In genomic region chr2:200382883-200383282, GRCh38 we compare ENCODE assay signal across 16 cellular contexts.
DNase-seq lines count a peak whose midpoint lies in the region; ATAC-seq and TF ChIP-seq lines count a peak whose summit lies in the region.
"Had no signal": no experiment of that assay in that cellular context is flagged by ENCODE, and none has a peak within 500 bp of the region (broad histone marks: within the 10 kb centered on the region; RNA-seq: fewer than 3 reads in every experiment).

No MANE protein-coding gene starts in this region.

- H3K9me3 ChIP-seq in SJSA1 (replicated peaks), result no peaks in the 10 kb centered on the region
- no peaks in the 10 kb centered on the region for H3K9me3 ChIP-seq in vagina
- H3K9me3 ChIP-seq: pancreas, thoracic aorta had no signal

- H3K27me3 ChIP-seq in SJSA1 (replicated peaks) (no peaks in the 10 kb centered on the region), vagina (no peaks in the 10 kb centered on the region)
- H3K27me3 ChIP-seq: pancreas had no signal

- DNase-seq in natural killer cell treated with Interleukin-12 subunit alpha and Interleukin-12 subunit beta and Interleukin-15 and Interleukin-18, amount 100 ng/mL, for 72 hours (ENCODE audit: low spot score), result no peak
- DNase-seq in natural killer cell, result no peak
- no peak for DNase-seq in SJSA1 (ENCODE audit: low read depth in 1 of 2, low spot score in 2 of 2)
- DNase-seq in iPS-NIHi7 (ENCODE audit: extremely low spot score), result peak; percentile 28
- no peak for DNase-seq in vagina (ENCODE audit: extremely low spot score in 2 of 2)
- DNase-seq in stimulated activated CD4-positive, alpha-beta T cell treated with anti-CD3 and anti-CD28 coated beads, Interleukin-4, amount 100 ng/mL, for 1 hour, result no peak
- DNase-seq in GM03348 (ENCODE audit: low spot score), result no peak
- no peak for DNase-seq in endothelial cell (ENCODE audit: low spot score)
- DNase-seq: activated CD4-positive, alpha-beta T cell treated with anti-CD3 and anti-CD28 coated beads for 48 hours; immature natural killer cell; Karpas-422; NCI-H1930; NCI-H524 treated with DMSO at 0.1 percent for 48 hours; pancreas had no signal

- peaks cover 15 to 17% of the 10 kb centered on the region in 2 donors for H3K4me1 Mint-ChIP-seq in natural killer cell treated with Interleukin-12 subunit alpha and Interleukin-12 subunit beta and Interleukin-15 and Interleukin-18, amount 100 ng/mL, for 72 hours (ENCODE audit: low read depth in 2 of 2)
- H3K4me1 Mint-ChIP-seq in natural killer cell (peaks cover 6 to 8% of the 10 kb centered on the region in 2 donors), endothelial cell (ENCODE audit: unreplicated experiment) (peaks cover 35% of the 10 kb centered on the region)

- intact Hi-C loops in natural killer cell (cut with micrococcal nuclease), result no loop called here
- intact Hi-C loops in vagina (cut with DNase I), result no loop called here

- H3K36me3 Mint-ChIP-seq in natural killer cell treated with Interleukin-12 subunit alpha and Interleukin-12 subunit beta and Interleukin-15 and Interleukin-18, amount 100 ng/mL, for 72 hours, result no peaks in the 10 kb centered on the region
- H3K36me3 Mint-ChIP-seq in natural killer cell (no peaks in the 10 kb centered on the region), endothelial cell (ENCODE audit: low read depth, unreplicated experiment) (no peaks in the 10 kb centered on the region)

- no peaks in the 10 kb centered on the region for H3K27me3 Mint-ChIP-seq in natural killer cell treated with Interleukin-12 subunit alpha and Interleukin-12 subunit beta and Interleukin-15 and Interleukin-18, amount 100 ng/mL, for 72 hours
- H3K27me3 Mint-ChIP-seq in natural killer cell (ENCODE audit: low read depth in 2 of 2) (no peaks in the 10 kb centered on the region), endothelial cell (ENCODE audit: unreplicated experiment) (peaks cover 3% of the 10 kb centered on the region)
- H3K27me3 Mint-ChIP-seq: activated T-helper 17 cell treated with anti-CD3 and anti-CD28 coated beads, Interleukin-2, amount 50 U/mL, for 72 hours had no signal

- TF ChIP-seq CTCF in natural killer cell (IDR thresholded peaks at IDR 0.05) (no peak), vagina (IDR thresholded peaks at IDR 0.05) (no peak), endothelial cell (IDR thresholded peaks at IDR 0.05; ENCODE audit: unreplicated experiment) (no peak)

- peak overlapping the region; percentile 76 to 84 for H3K27ac Mint-ChIP-seq in natural killer cell treated with Interleukin-12 subunit alpha and Interleukin-12 subunit beta and Interleukin-15 and Interleukin-18, amount 100 ng/mL, for 72 hours
- no peak overlapping the region for H3K27ac Mint-ChIP-seq in natural killer cell
- H3K27ac Mint-ChIP-seq in endothelial cell (ENCODE audit: unreplicated experiment), result no peak overlapping the region
- H3K27ac Mint-ChIP-seq: activated T-helper 17 cell treated with anti-CD3 and anti-CD28 coated beads, Interleukin-2, amount 50 U/mL, for 72 hours had no signal

- peak overlapping the region; percentile 37; the same call in 1 of the 2 replicates for H3K27ac ChIP-seq in SJSA1
- H3K27ac ChIP-seq in vagina, result peak overlapping the region; percentile 40

- H3K9me3 Mint-ChIP-seq in natural killer cell treated with Interleukin-12 subunit alpha and Interleukin-12 subunit beta and Interleukin-15 and Interleukin-18, amount 100 ng/mL, for 72 hours, result no peaks in the 10 kb centered on the region
- H3K9me3 Mint-ChIP-seq in natural killer cell, result no peaks in the 10 kb centered on the region
- no peaks in the 10 kb centered on the region for H3K9me3 Mint-ChIP-seq in endothelial cell (ENCODE audit: unreplicated experiment)
- H3K9me3 Mint-ChIP-seq: activated T-helper 17 cell treated with anti-CD3 and anti-CD28 coated beads, Interleukin-2, amount 50 U/mL, for 72 hours; immature natural killer cell had no signal

- H3K4me3 Mint-ChIP-seq in natural killer cell treated with Interleukin-12 subunit alpha and Interleukin-12 subunit beta and Interleukin-15 and Interleukin-18, amount 100 ng/mL, for 72 hours, result no peak overlapping the region
- H3K4me3 Mint-ChIP-seq in natural killer cell (no peak overlapping the region), endothelial cell (ENCODE audit: unreplicated experiment) (no peak overlapping the region)
- H3K4me3 Mint-ChIP-seq: activated T-helper 17 cell treated with anti-CD3 and anti-CD28 coated beads, Interleukin-2, amount 50 U/mL, for 72 hours had no signal

- H3K4me1 ChIP-seq in SJSA1 (replicated peaks), result peaks cover 45% of the 10 kb centered on the region
- peaks cover 48% of the 10 kb centered on the region for H3K4me1 ChIP-seq in vagina

- H3K4me3 ChIP-seq in SJSA1 (no peak overlapping the region), vagina (no peak overlapping the region)

- ATAC-seq in natural killer cell treated with Interleukin-12 subunit alpha and Interleukin-12 subunit beta and Interleukin-15 and Interleukin-18, amount 100 ng/mL, for 72 hours, result no peak
- ATAC-seq in natural killer cell, result no peak
- ATAC-seq: activated T-helper 17 cell treated with anti-CD3 and anti-CD28 coated beads, Interleukin-2, amount 50 U/mL, for 72 hours had no signal

- H3K36me3 ChIP-seq in SJSA1 (peaks cover under 1% of the 10 kb centered on the region; the same call in 1 of the 2 replicates), vagina (no peaks in the 10 kb centered on the region)
- H3K36me3 ChIP-seq: pancreas, thoracic aorta had no signal

- no peak for TF ChIP-seq POLR2A in vagina (IDR thresholded peaks at IDR 0.05)

Comparison
In these comparisons a context has a peak if more than half of its experiments do, and no peak if none do; other contexts are left out.
1. H3K27ac Mint-ChIP-seq: peak in natural killer cell treated with Interleukin-12 subunit alpha and Interleukin-12 subunit beta and Interleukin-15 and Interleukin-18, amount 100 ng/mL, for 72 hours (2 of 2); none in natural killer cell (0 of 2) and endothelial cell (single experiment).